ENCODE assay signal across 13 cellular contexts in genomic region chr12:120851444-120851843, GRCh38. TPM values are rescaled to one million over a fixed set of nuclear protein-coding genes. Genes with fewer than 3 reads are reported as not detected.
DNase-seq lines count a peak whose midpoint lies in the region; ATAC-seq and TF ChIP-seq lines count a peak whose summit lies in the region.
"Had no signal": no experiment of that assay in that cellular context is flagged by ENCODE, and none has a peak within 500 bp of the region (broad histone marks: within the 10 kb centered on the region; RNA-seq: fewer than 3 reads in every experiment).

No MANE protein-coding gene starts in this region.

- H3K4me3 ChIP-seq in GM06990 (replicated peaks; ENCODE audit: low read depth, low read length) (no peak overlapping the region; the same call in 1 of the 2 replicates), dorsolateral prefrontal cortex (no peak overlapping the region), uterus (no peak overlapping the region)
- H3K4me3 ChIP-seq: tibial nerve had no signal

- H3K27me3 Mint-ChIP-seq in chondrocyte (ENCODE audit: low read depth): no peaks in the 10 kb centered on the region

- H3K27me3 ChIP-seq in GM06990 (replicated peaks; ENCODE audit: control insufficient read depth, insufficient read depth, low read length): no peaks in the 10 kb centered on the region
- no peaks in the 10 kb centered on the region for H3K27me3 ChIP-seq in dorsolateral prefrontal cortex
- H3K27me3 ChIP-seq in uterus: no peaks in the 10 kb centered on the region
- H3K27me3 ChIP-seq: tibial nerve had no signal

- no peak for TF ChIP-seq POLR2A in uterus (IDR thresholded peaks at IDR 0.05)

- peaks cover 56% of the 10 kb centered on the region for H3K4me1 Mint-ChIP-seq in chondrocyte (ENCODE audit: low read depth)

- H3K36me3 Mint-ChIP-seq in chondrocyte (ENCODE audit: low read depth): no peaks in the 10 kb centered on the region

- DNase-seq in GM06990 (ENCODE audit: extremely low read depth, insufficient read length): peak; percentile 47
- DNase-seq in chondrocyte (ENCODE audit: low spot score): no peak
- no peak for DNase-seq in SK-N-DZ (ENCODE audit: low spot score)
- no peak for DNase-seq in dorsolateral prefrontal cortex
- no peak for DNase-seq in uterus
- no peak for DNase-seq in NCI-H1436 treated with DMSO at 0.1 percent for 48 hours (lab: John Stamatoyannopoulos, UW)
- DNase-seq: caudate nucleus, NCI-H1694 treated with DMSO at 0.1 percent for 48 hours, posterior cingulate gyrus had no signal

- H3K36me3 ChIP-seq in GM06990 (ENCODE audit: control insufficient read depth, insufficient read depth, low read length): no peaks in the 10 kb centered on the region; the same call in 1 of the 2 replicates
- no peaks in the 10 kb centered on the region for H3K36me3 ChIP-seq in uterus
- H3K36me3 ChIP-seq: tibial nerve had no signal

- intact Hi-C loops in dorsolateral prefrontal cortex (cut with DNase I) (no loop called here), uterus (cut with DNase I; ENCODE audit: low total_unique reads) (no loop called here)

- H3K4me1 ChIP-seq in uterus: peaks cover 3 to 9% of the 10 kb centered on the region in 2 donors

- ATAC-seq in GM19467 (IDR thresholded peaks at IDR 0.05; ENCODE audit: unreplicated experiment) (peak; percentile 42), HG03354 (IDR thresholded peaks at IDR 0.05; ENCODE audit: poor library complexity, severe bottlenecking, unreplicated experiment) (peak; percentile 61)

- TF ChIP-seq CTCF in GM06990 (IDR thresholded peaks at IDR 0.05; ENCODE audit: insufficient read depth, low read length, poor library complexity, severe bottlenecking) (no peak), chondrocyte (IDR thresholded peaks at IDR 0.05) (no peak), dorsolateral prefrontal cortex (IDR thresholded peaks at IDR 0.05 in 54 of 56, conservative IDR thresholded peaks at IDR 0.05 in 2 of 56; ENCODE audit: low read depth in 1 of 56, partially characterized antibody in 56 of 56) (no peak), uterus (IDR thresholded peaks at IDR 0.05) (no peak)

- H3K9me3 ChIP-seq in uterus: no peaks in the 10 kb centered on the region
- H3K9me3 ChIP-seq: tibial nerve had no signal

- peak overlapping the region in 14 of 59 donors; percentile 1 to 64 (median 21) for H3K27ac ChIP-seq in dorsolateral prefrontal cortex
- H3K27ac ChIP-seq in uterus: no peak overlapping the region
- H3K27ac ChIP-seq: tibial nerve had no signal

- H3K9me3 Mint-ChIP-seq in chondrocyte (ENCODE audit: low read depth): no peaks in the 10 kb centered on the region
- H3K9me3 Mint-ChIP-seq: activated T-helper 1 cell treated with anti-CD3 and anti-CD28 coated beads, Interleukin-12 subunit alpha, Interleukin-12 subunit beta, Interleukin-2, Interleukin-4 antibody, amounts not matched to agents 30 ng/mL and 10 ng/mL and 1 ng/mL, durations not matched to agents 14 hours and 24 hours and 36 hours had no signal

- H3K4me3 Mint-ChIP-seq in chondrocyte (ENCODE audit: unreplicated experiment): no peak overlapping the region
- H3K4me3 Mint-ChIP-seq: activated T-helper 1 cell treated with anti-CD3 and anti-CD28 coated beads, Interleukin-12 subunit alpha, Interleukin-12 subunit beta, Interleukin-2, Interleukin-4 antibody, amounts not matched to agents 30 ng/mL and 10 ng/mL and 1 ng/mL, durations not matched to agents 14 hours and 24 hours and 36 hours had no signal

- H3K27ac Mint-ChIP-seq in chondrocyte (ENCODE audit: unreplicated experiment): peak overlapping the region; percentile 14
- H3K27ac Mint-ChIP-seq: activated T-helper 1 cell treated with anti-CD3 and anti-CD28 coated beads, Interleukin-12 subunit alpha, Interleukin-12 subunit beta, Interleukin-2, Interleukin-4 antibody, amounts not matched to agents 30 ng/mL and 10 ng/mL and 1 ng/mL, durations not matched to agents 14 hours and 24 hours and 36 hours had no signal

RNA-seq across cellular contexts. Expression of gene SPPL3, which starts 52.7 kb away (rescaled TPM):
- 45.7 to 53.6 TPM (median 51.3 TPM) in 3 replicates for total RNA-seq in chondrocyte
- polyA plus RNA-seq in SK-N-DZ (2014; cell fraction: cytosol; rRNA removed): 10.2 and 13.0 TPM in 2 replicates
- polyA plus RNA-seq in SK-N-DZ (2014; cell fraction: nucleus; rRNA removed): 4.9 and 9.7 TPM in 2 replicates
- total RNA-seq in dorsolateral prefrontal cortex: 100 to 1,000 TPM in 1 of 120 experiments, 10 to 100 TPM in 119; 50.6 to 111 (median 72.4) TPM
- 10 to 100 TPM in 3 of 4 donors, 1 to 10 TPM in 1; 5.4 to 82.7 (median 23.2) TPM for total RNA-seq in uterus
